ENCODE assay signal across 9 cellular contexts in the genomic region with DNA sequence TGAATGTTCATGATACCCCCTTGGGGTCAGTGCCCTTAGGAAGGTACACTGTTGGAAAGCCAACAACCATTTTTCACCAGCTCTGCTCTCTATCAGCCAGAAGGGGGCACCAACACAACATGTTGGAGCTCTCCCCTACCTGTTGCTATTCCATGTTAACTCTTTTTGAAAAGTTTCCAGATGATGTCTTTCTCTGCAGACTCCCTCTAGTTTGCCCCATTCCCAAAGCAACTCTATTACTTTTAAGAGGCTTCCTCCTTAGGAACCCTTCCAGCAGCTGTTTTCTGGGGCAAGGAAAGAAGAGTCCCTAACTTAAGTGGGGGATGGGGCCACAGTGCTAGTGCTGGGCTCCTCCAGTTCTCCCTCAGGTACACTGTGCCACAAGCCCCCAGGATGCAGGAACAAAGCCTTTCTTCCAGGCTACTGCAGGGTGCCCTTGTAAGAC. TPM values are rescaled to one million over a fixed set of nuclear protein-coding genes. Genes with fewer than 3 reads are reported as not detected.
A peak's percentile ranks its signal among the peaks of the same experiment; 100 is the strongest.
DNase-seq lines count a peak whose midpoint lies in the region; ATAC-seq and TF ChIP-seq lines count a peak whose summit lies in the region.
"Had no signal": no experiment of that assay in that cellular context is flagged by ENCODE, and none has a peak within 500 bp of the region (broad histone marks: within the 10 kb centered on the region; RNA-seq: fewer than 3 reads in every experiment).

No MANE protein-coding gene starts in this region.

- no peak overlapping the region for H2AK5ac ChIP-seq in H9 (ENCODE audit: insufficient read length, low read length)

- no peak overlapping the region for H3K4me3 ChIP-seq in CD8-positive, alpha-beta memory T cell (ENCODE audit: low read length)
- no peak overlapping the region for H3K4me3 ChIP-seq in effector memory CD4-positive, alpha-beta T cell (ENCODE audit: insufficient read depth, low read depth, low read length, poor library complexity, severe bottlenecking)
- no peak overlapping the region for H3K4me3 ChIP-seq in transverse colon

- H3K79me1 ChIP-seq in H9 (ENCODE audit: insufficient read depth, low read depth, low read length, poor library complexity, severe bottlenecking): no peaks in the 10 kb centered on the region

- H2BK12ac ChIP-seq in H9 (ENCODE audit: insufficient read length, low read depth, low read length): no peak overlapping the region

- intact Hi-C loops in transverse colon (cut with DNase I; ENCODE audit: low total_unique reads): loop anchor here (10.0 kb wide), 1 partner anchor 94 kb away; no protein-coding TSS in a partner anchor

- no peaks in the 10 kb centered on the region for H3K27me3 Mint-ChIP-seq in CD8-positive, alpha-beta memory T cell
- H3K27me3 Mint-ChIP-seq in H9 (ENCODE audit: low read depth): no peaks in the 10 kb centered on the region

- H3K36me3 Mint-ChIP-seq in CD8-positive, alpha-beta memory T cell: peaks cover 8 to 49% (median 18%) of the 10 kb centered on the region in 3 donors
- H3K36me3 Mint-ChIP-seq in H9 (ENCODE audit: insufficient read depth in 1 of 3, low read depth in 3 of 3): peaks cover 2 to 24% (median 16%) of the 10 kb centered on the region in 3 experiments; a peak in 5 of 7 replicates

- no peak overlapping the region for H3K9ac ChIP-seq in H9 (ENCODE audit: extremely low read depth, insufficient read length, low read length)

- no peaks in the 10 kb centered on the region for H3K9me3 Mint-ChIP-seq in CD8-positive, alpha-beta memory T cell
- no peaks in the 10 kb centered on the region for H3K9me3 Mint-ChIP-seq in H9

- no peak overlapping the region for H3T11ph ChIP-seq in H9 (ENCODE audit: low read length)

- H3K4ac ChIP-seq in H9 (ENCODE audit: low read depth, low read length): no peak overlapping the region

- H2AFZ ChIP-seq in H9 (ENCODE audit: low read length): no peak overlapping the region

- H4K20me1 ChIP-seq in H9 (ENCODE audit: control insufficient read depth, insufficient read depth, insufficient read length): no peaks in the 10 kb centered on the region

- no peak overlapping the region for H4K91ac ChIP-seq in H9 (ENCODE audit: insufficient read length, low read depth, low read length)

- no peak overlapping the region for H3K4me2 ChIP-seq in H9 (ENCODE audit: insufficient read depth, insufficient read length, low read length)

- TF ChIP-seq CTCF in H9 (conservative IDR thresholded peaks at IDR 0.05) (peak; percentile 96), transverse colon (IDR thresholded peaks at IDR 0.05) (peak; percentile 45 to 74 (median 64))

- H3K27me3 ChIP-seq in CD8-positive, alpha-beta memory T cell (ENCODE audit: insufficient read depth, low read length, poor library complexity, severe bottlenecking): no peaks in the 10 kb centered on the region
- H3K27me3 ChIP-seq in H9 (ENCODE audit: insufficient read depth, low read length): no peaks in the 10 kb centered on the region
- H3K27me3 ChIP-seq in effector memory CD4-positive, alpha-beta T cell (replicated peaks; ENCODE audit: control insufficient read depth, insufficient read depth, low read length, poor library complexity, severe bottlenecking): no peaks in the 10 kb centered on the region
- H3K27me3 ChIP-seq in transverse colon: no peaks in the 10 kb centered on the region

- no peaks in the 10 kb centered on the region for H3K9me3 ChIP-seq in CD8-positive, alpha-beta memory T cell (ENCODE audit: low read length)
- no peaks in the 10 kb centered on the region for H3K9me3 ChIP-seq in H9 (ENCODE audit: control insufficient read depth, low read depth, low read length)
- H3K9me3 ChIP-seq in effector memory CD4-positive, alpha-beta T cell (ENCODE audit: control insufficient read depth, low read length): no peaks in the 10 kb centered on the region
- H3K9me3 ChIP-seq in transverse colon: no peaks in the 10 kb centered on the region

- no peak overlapping the region for H3K23ac ChIP-seq in H9 (ENCODE audit: insufficient read length, low read depth, low read length)

- ATAC-seq in HG03378 (IDR thresholded peaks at IDR 0.05; ENCODE audit: unreplicated experiment): no peak

- H3K18ac ChIP-seq in H9 (ENCODE audit: insufficient read length, low read depth, low read length): no peak overlapping the region

- no peak overlapping the region for H2BK120ac ChIP-seq in H9 (ENCODE audit: low read depth, low read length, poor library complexity, severe bottlenecking)

- no peak overlapping the region for H2BK15ac ChIP-seq in H9 (ENCODE audit: low read depth, low read length)

- H3K27ac ChIP-seq in CD8-positive, alpha-beta memory T cell (ENCODE audit: low read depth, low read length): no peak overlapping the region
- H3K27ac ChIP-seq in H9 (ENCODE audit: insufficient read length, low read depth, low read length) (no peak overlapping the region), transverse colon (no peak overlapping the region)
- no peak overlapping the region for H3K27ac ChIP-seq in effector memory CD4-positive, alpha-beta T cell (ENCODE audit: insufficient read depth, low read length, poor library complexity, severe bottlenecking)

- H3K4me3 Mint-ChIP-seq in CD8-positive, alpha-beta memory T cell: no peak overlapping the region
- no peak overlapping the region for H3K4me3 Mint-ChIP-seq in H9

- H3K27ac Mint-ChIP-seq in CD8-positive, alpha-beta memory T cell: peak overlapping the region in 1 of 8 donors; percentile 9
- H3K27ac Mint-ChIP-seq in H9: no peak overlapping the region; a peak in 2 of 7 replicates

- peaks cover 12% of the 10 kb centered on the region for H3K36me3 ChIP-seq in CD8-positive, alpha-beta memory T cell (ENCODE audit: insufficient read depth, low read length)
- H3K36me3 ChIP-seq in effector memory CD4-positive, alpha-beta T cell (ENCODE audit: control insufficient read depth, insufficient read depth, low read length): peaks cover 40% of the 10 kb centered on the region
- peaks cover 0 to 44% (median 17%) of the 10 kb centered on the region in 4 donors for H3K36me3 ChIP-seq in transverse colon

- CTCF ChIA-PET in CD8-positive, alpha-beta memory T cell (lab: Charles Lee): interaction anchor here (0.8 to 6.9 kb wide), 21 partner anchors 9 to 952 kb away, joined by 3 to 81 read pairs (median 4); partner anchors contain the start of genes IFT25 and LRRC42

- TF ChIP-seq EP300 in transverse colon (IDR thresholded peaks at IDR 0.05; ENCODE audit: low read depth): no peak

- no peak overlapping the region for H2BK5ac ChIP-seq in H9 (ENCODE audit: insufficient read length, low read length)

- H3K56ac ChIP-seq in H9 (ENCODE audit: insufficient read length, low read depth, low read length): no peak overlapping the region

- DNase-seq in CD8-positive, alpha-beta memory T cell: peak in 4 of 5 donors; percentile 31 to 64 (median 46)
- DNase-seq in H9 (peak; percentile 64), NCI-H2227 treated with DMSO at 0.1 percent for 48 hours (lab: John Stamatoyannopoulos, UW) (peak; percentile 60), midbrain (lab: John Stamatoyannopoulos, UW) (peak; percentile 23), transverse colon (peak; percentile 24)
- DNase-seq in activated CD4-positive, alpha-beta T cell treated with anti-CD3 and anti-CD28 coated beads for 24 hours (ENCODE audit: low read depth in 2 of 2): peak; percentile 12 to 23
- DNase-seq in effector memory CD4-positive, alpha-beta T cell: peak in 2 of 3 donors; percentile 6 to 38

- in situ Hi-C loops in transverse colon (cut with MboI; ENCODE audit: low pct_ligation_motif_present in 1 of 4, low pct_unique_long_range_greater_than_20kb in 1 of 4, low sequenced_read_pairs in 3 of 4): loop anchor here in 2 of 4 donors (10.0 to 25.0 kb wide), 3 partner anchors 94 to 176 kb away; no protein-coding TSS in a partner anchor

- H4K8ac ChIP-seq in H9 (replicated peaks; ENCODE audit: insufficient read length, low read depth, low read length): no peak overlapping the region

- H3K14ac ChIP-seq in H9 (ENCODE audit: insufficient read depth, low read length): no peak overlapping the region

- H4K5ac ChIP-seq in H9 (ENCODE audit: insufficient read length, low read depth, low read length): no peak overlapping the region

- H3K23me2 ChIP-seq in H9 (ENCODE audit: insufficient read length, low read depth, low read length, poor library complexity, severe bottlenecking): no peaks in the 10 kb centered on the region

- H3K4me1 Mint-ChIP-seq in CD8-positive, alpha-beta memory T cell: peaks cover 0 to 4% (median 3%) of the 10 kb centered on the region in 3 donors
- H3K4me1 Mint-ChIP-seq in H9: peaks cover 6 to 8% of the 10 kb centered on the region in 2 experiments

- POLR2A ChIA-PET in CD8-positive, alpha-beta memory T cell (lab: Charles Lee): no interaction called here

- no peak overlapping the region for H2BK20ac ChIP-seq in H9 (ENCODE audit: low read depth, low read length, poor library complexity, severe bottlenecking)

- no peaks in the 10 kb centered on the region for H3K79me2 ChIP-seq in H9 (ENCODE audit: insufficient read depth, low read length)

- H3K4me1 ChIP-seq in CD8-positive, alpha-beta memory T cell (ENCODE audit: insufficient read depth, low read length): no peaks in the 10 kb centered on the region
- H3K4me1 ChIP-seq in H9 (ENCODE audit: insufficient read depth, low read length) (no peaks in the 10 kb centered on the region), transverse colon (no peaks in the 10 kb centered on the region)
- H3K4me1 ChIP-seq in effector memory CD4-positive, alpha-beta T cell (ENCODE audit: control insufficient read depth, insufficient read depth, low read length, poor library complexity, severe bottlenecking): no peaks in the 10 kb centered on the region

- no peak for TF ChIP-seq POLR2A in transverse colon (IDR thresholded peaks at IDR 0.05)

RNA-seq across cellular contexts. Expression of gene NDC1, which starts 22.9 kb away (rescaled TPM):
- total RNA-seq in CD8-positive, alpha-beta memory T cell: 10 to 100 TPM; 38.8 to 40.3 TPM
- 6.4 TPM for polyA plus RNA-seq in CD8-positive, alpha-beta memory T cell
- total RNA-seq in H9 (2021) (49.3 and 50.2 TPM in 2 replicates), transverse colon (10 to 100 TPM in 2 of 4 donors, 1 to 10 TPM in 2; 1.1 to 11.1 (median 8.0) TPM)

RNA-seq across cellular contexts. Expression of gene YIPF1, which starts 28.6 kb away (rescaled TPM):
- total RNA-seq in CD8-positive, alpha-beta memory T cell: 10 to 100 TPM; 17.2 to 17.4 TPM
- polyA plus RNA-seq in CD8-positive, alpha-beta memory T cell: 30.7 TPM
- 29.1 and 33.1 TPM in 2 replicates for total RNA-seq in H9 (2021)
- total RNA-seq in transverse colon: 10 to 100 TPM; 10.1 to 24.6 (median 17.4) TPM

RNA-seq across cellular contexts. Expression of gene DIO1, which starts 33.0 kb away (rescaled TPM):
- total RNA-seq in CD8-positive, alpha-beta memory T cell: not detected
- not detected for polyA plus RNA-seq in CD8-positive, alpha-beta memory T cell
- total RNA-seq in H9 (2021) (not detected in 2 replicates), transverse colon (not detected)
- total RNA-seq: T-helper 1 cell treated with Interleukin-12 subunit alpha and Interleukin-12 subunit beta and Interleukin-4 antibody, amounts not matched to agents 30 ng/mL and 1 ng/mL, for 36 hours had no signal
